Comparison of ENCODE assay signal across 29 cellular contexts in genomic region chr2:37153224-37153623, GRCh38. TPM values are rescaled to one million over a fixed set of nuclear protein-coding genes. Genes with fewer than 3 reads are reported as not detected.
DNase-seq lines count a peak whose midpoint lies in the region; ATAC-seq, FAIRE-seq and TF ChIP-seq lines count a peak whose summit lies in the region.
"Had no signal": no experiment of that assay in that cellular context is flagged by ENCODE, and none has a peak within 500 bp of the region (broad histone marks: within the 10 kb centered on the region; RNA-seq: fewer than 3 reads in every experiment).

No MANE protein-coding gene starts in this region.

- H3K4me1 Mint-ChIP-seq in activated naive CD4-positive, alpha-beta T cell treated with anti-CD3 and anti-CD28 coated beads, Interleukin-2, amount 50 U/mL, for 24 hours: peaks cover 75% of the 10 kb centered on the region
- peaks cover 65% of the 10 kb centered on the region for H3K4me1 Mint-ChIP-seq in activated T-helper 1 cell treated with anti-CD3 and anti-CD28 coated beads, Interleukin-12 subunit alpha, Interleukin-12 subunit beta, Interleukin-2, Interleukin-4 antibody, amounts not matched to agents 30 ng/mL and 10 ng/mL and 1 ng/mL, durations not matched to agents 14 hours and 24 hours and 36 hours (ENCODE audit: low read depth)

- peaks cover 90% of the 10 kb centered on the region for H3K79me2 ChIP-seq in DND-41 (ENCODE audit: insufficient read depth, low read length)

- H2AFZ ChIP-seq in DND-41 (ENCODE audit: low read depth, low read length): no peak overlapping the region

- no peak overlapping the region for H3K27ac ChIP-seq in DND-41 (ENCODE audit: low read length)
- peak overlapping the region; percentile 35 for H3K27ac ChIP-seq in neutrophil
- H3K27ac ChIP-seq: BLaER1, HL-60, RWPE1 had no signal

- no peaks in the 10 kb centered on the region for H3K27me3 ChIP-seq in DND-41 (ENCODE audit: insufficient read depth, low read length, poor library complexity)
- no peaks in the 10 kb centered on the region for H3K27me3 ChIP-seq in neutrophil
- H3K27me3 ChIP-seq: BLaER1 had no signal

- no peak for DNase-seq in activated naive CD4-positive, alpha-beta T cell treated with anti-CD3 and anti-CD28 coated beads, Interleukin-2, amount 50 U/mL, for 16 hours
- no peak for DNase-seq in DND-41
- no peak for DNase-seq in activated T-helper 1 cell treated with anti-CD3 and anti-CD28 coated beads, Interleukin-12 subunit alpha, Interleukin-12 subunit beta, Interleukin-2, Interleukin-4 antibody, amounts not matched to agents 30 ng/mL and 10 ng/mL and 1 ng/mL, durations not matched to agents 14 hours and 24 hours and 36 hours (ENCODE audit: low spot score)
- DNase-seq in NCI-H2171 treated with DMSO at 0.1 percent for 48 hours (lab: John Stamatoyannopoulos, UW): no peak
- no peak for DNase-seq in GM12892 (ENCODE audit: insufficient read length)
- DNase-seq: ACHN; Calu3; CD8-positive, alpha-beta T cell; DMS153; GDM1; KBM-7; MM.1S; NCI-H1048; NCI-H1436; NCI-H187 treated with DMSO at 0.1 percent for 48 hours; NCI-H2107; NCI-H2227 treated with DMSO at 0.1 percent for 48 hours; NCI-H510A; NCI-H748 treated with DMSO at 0.1 percent for 48 hours; NK-92 treated with Interleukin-12 subunit alpha and Interleukin-12 subunit beta, amount 100 ng/mL, for 24 hours; SHP77 treated with DMSO at 0.1 percent for 48 hours had no signal

- H3K9me3 Mint-ChIP-seq in activated naive CD4-positive, alpha-beta T cell treated with anti-CD3 and anti-CD28 coated beads, Interleukin-2, amount 50 U/mL, for 24 hours: no peaks in the 10 kb centered on the region
- no peaks in the 10 kb centered on the region for H3K9me3 Mint-ChIP-seq in activated T-helper 1 cell treated with anti-CD3 and anti-CD28 coated beads, Interleukin-12 subunit alpha, Interleukin-12 subunit beta, Interleukin-2, Interleukin-4 antibody, amounts not matched to agents 30 ng/mL and 10 ng/mL and 1 ng/mL, durations not matched to agents 14 hours and 24 hours and 36 hours

- peaks cover 40% of the 10 kb centered on the region; the same call in 1 of the 2 replicates for H4K20me1 ChIP-seq in DND-41 (ENCODE audit: insufficient read depth, low read length)

- H3K27me3 Mint-ChIP-seq in activated naive CD4-positive, alpha-beta T cell treated with anti-CD3 and anti-CD28 coated beads, Interleukin-2, amount 50 U/mL, for 24 hours: no peaks in the 10 kb centered on the region
- no peaks in the 10 kb centered on the region for H3K27me3 Mint-ChIP-seq in activated T-helper 1 cell treated with anti-CD3 and anti-CD28 coated beads, Interleukin-12 subunit alpha, Interleukin-12 subunit beta, Interleukin-2, Interleukin-4 antibody, amounts not matched to agents 30 ng/mL and 10 ng/mL and 1 ng/mL, durations not matched to agents 14 hours and 24 hours and 36 hours (ENCODE audit: insufficient read depth)

- TF ChIP-seq CTCF in DND-41 (IDR thresholded peaks at IDR 0.05; ENCODE audit: borderline replicate concordance, extremely low read depth, low read length, poor library complexity, severe bottlenecking) (no peak), neutrophil (IDR thresholded peaks at IDR 0.05) (no peak)

- no peak for ATAC-seq in DND-41 (ENCODE audit: insufficient read depth, low read depth)
- ATAC-seq: CD8-positive, alpha-beta T cell; HCT116 had no signal

- H3K36me3 ChIP-seq in DND-41 (ENCODE audit: insufficient read depth, low read length) (peaks cover 38% of the 10 kb centered on the region), neutrophil (peaks cover 6% of the 10 kb centered on the region)

- H3K4me1 ChIP-seq in DND-41 (ENCODE audit: insufficient read depth, low read length): peaks cover 56% of the 10 kb centered on the region
- H3K4me1 ChIP-seq in neutrophil (ENCODE audit: control insufficient read depth in 1 of 2, insufficient read depth in 1 of 2, low read depth in 1 of 2, low read length in 1 of 2): peaks cover 68 to 69% of the 10 kb centered on the region in 2 experiments

- no peak for FAIRE-seq in GM12892 (lab: Jason Lieb, UNC)
- FAIRE-seq: H1 had no signal

- no peak overlapping the region for H3K9ac ChIP-seq in DND-41 (ENCODE audit: low read depth, low read length)
- H3K9ac ChIP-seq: BLaER1 had no signal

- TF ChIP-seq POLR2A in GM12892 (IDR thresholded peaks at IDR 0.05; ENCODE audit: low read depth, low read length): no peak

- H3K36me3 Mint-ChIP-seq in activated naive CD4-positive, alpha-beta T cell treated with anti-CD3 and anti-CD28 coated beads, Interleukin-2, amount 50 U/mL, for 24 hours: peaks cover 31% of the 10 kb centered on the region
- peaks cover 44% of the 10 kb centered on the region for H3K36me3 Mint-ChIP-seq in activated T-helper 1 cell treated with anti-CD3 and anti-CD28 coated beads, Interleukin-12 subunit alpha, Interleukin-12 subunit beta, Interleukin-2, Interleukin-4 antibody, amounts not matched to agents 30 ng/mL and 10 ng/mL and 1 ng/mL, durations not matched to agents 14 hours and 24 hours and 36 hours (ENCODE audit: low read depth)

- H3K4me3 ChIP-seq in DND-41 (ENCODE audit: low read depth in 1 of 2, low read length in 2 of 2) (no peak overlapping the region), neutrophil (ENCODE audit: low read depth in 1 of 2, low read length in 1 of 2) (no peak overlapping the region)
- H3K4me3 ChIP-seq: BLaER1 had no signal

- intact Hi-C loops in activated T-helper 1 cell treated with anti-CD3 and anti-CD28 coated beads, Interleukin-12 subunit alpha, Interleukin-12 subunit beta, Interleukin-2, Interleukin-4 antibody, amounts not matched to agents 30 ng/mL and 10 ng/mL and 1 ng/mL, durations not matched to agents 14 hours and 24 hours and 36 hours (cut with micrococcal nuclease): no loop called here

- peak overlapping the region; percentile 47 for H3K27ac Mint-ChIP-seq in activated naive CD4-positive, alpha-beta T cell treated with anti-CD3 and anti-CD28 coated beads, Interleukin-2, amount 50 U/mL, for 24 hours
- H3K27ac Mint-ChIP-seq in activated T-helper 1 cell treated with anti-CD3 and anti-CD28 coated beads, Interleukin-12 subunit alpha, Interleukin-12 subunit beta, Interleukin-2, Interleukin-4 antibody, amounts not matched to agents 30 ng/mL and 10 ng/mL and 1 ng/mL, durations not matched to agents 14 hours and 24 hours and 36 hours: peak overlapping the region; percentile 50

- H3K9me3 ChIP-seq in DND-41 (ENCODE audit: insufficient read depth, low read length, severe bottlenecking) (no peaks in the 10 kb centered on the region), neutrophil (no peaks in the 10 kb centered on the region)

- peak overlapping the region; percentile 37; the same call in 1 of the 2 replicates for H3K4me2 ChIP-seq in DND-41 (ENCODE audit: insufficient read depth, low read length)
- H3K4me2 ChIP-seq: BLaER1 had no signal

- peak overlapping the region; percentile 2 for H3K4me3 Mint-ChIP-seq in activated naive CD4-positive, alpha-beta T cell treated with anti-CD3 and anti-CD28 coated beads, Interleukin-2, amount 50 U/mL, for 24 hours
- H3K4me3 Mint-ChIP-seq in activated T-helper 1 cell treated with anti-CD3 and anti-CD28 coated beads, Interleukin-12 subunit alpha, Interleukin-12 subunit beta, Interleukin-2, Interleukin-4 antibody, amounts not matched to agents 30 ng/mL and 10 ng/mL and 1 ng/mL, durations not matched to agents 14 hours and 24 hours and 36 hours: no peak overlapping the region
- H3K4me3 Mint-ChIP-seq: CD8-positive, alpha-beta T cell had no signal

RNA-seq across cellular contexts. Expression of gene EIF2AK2, which starts 3.6 kb away (rescaled TPM):
- 40.5 and 41.9 TPM in 2 replicates for total RNA-seq in activated T-helper 1 cell treated with anti-CD3 and anti-CD28 coated beads, Interleukin-12 subunit alpha, Interleukin-12 subunit beta, Interleukin-2, Interleukin-4 antibody, amounts not matched to agents 30 ng/mL and 10 ng/mL and 1 ng/mL, durations not matched to agents 14 hours and 24 hours and 36 hours
- 49.2 TPM for polyA plus RNA-seq in GM12892 (2012; ENCODE audit: missing spikeins)

RNA-seq across cellular contexts. Expression of gene SULT6B1, which starts 35.2 kb away (rescaled TPM):
- not detected in 2 replicates for total RNA-seq in activated T-helper 1 cell treated with anti-CD3 and anti-CD28 coated beads, Interleukin-12 subunit alpha, Interleukin-12 subunit beta, Interleukin-2, Interleukin-4 antibody, amounts not matched to agents 30 ng/mL and 10 ng/mL and 1 ng/mL, durations not matched to agents 14 hours and 24 hours and 36 hours
- not detected for polyA plus RNA-seq in GM12892 (2012; ENCODE audit: missing spikeins)
- total RNA-seq: Calu3; CD8-positive, alpha-beta T cell; H1; HT-29 had no signal
- polyA plus RNA-seq: H1 had no signal

RNA-seq across cellular contexts. Expression of gene CEBPZOS, which starts 43.1 kb away (rescaled TPM):
- 39.5 and 45.3 TPM in 2 replicates for total RNA-seq in activated T-helper 1 cell treated with anti-CD3 and anti-CD28 coated beads, Interleukin-12 subunit alpha, Interleukin-12 subunit beta, Interleukin-2, Interleukin-4 antibody, amounts not matched to agents 30 ng/mL and 10 ng/mL and 1 ng/mL, durations not matched to agents 14 hours and 24 hours and 36 hours
- 40.2 TPM for polyA plus RNA-seq in GM12892 (2012; ENCODE audit: missing spikeins)
